1 cellular context compared by ENCODE assay signal in the genomic region with DNA sequence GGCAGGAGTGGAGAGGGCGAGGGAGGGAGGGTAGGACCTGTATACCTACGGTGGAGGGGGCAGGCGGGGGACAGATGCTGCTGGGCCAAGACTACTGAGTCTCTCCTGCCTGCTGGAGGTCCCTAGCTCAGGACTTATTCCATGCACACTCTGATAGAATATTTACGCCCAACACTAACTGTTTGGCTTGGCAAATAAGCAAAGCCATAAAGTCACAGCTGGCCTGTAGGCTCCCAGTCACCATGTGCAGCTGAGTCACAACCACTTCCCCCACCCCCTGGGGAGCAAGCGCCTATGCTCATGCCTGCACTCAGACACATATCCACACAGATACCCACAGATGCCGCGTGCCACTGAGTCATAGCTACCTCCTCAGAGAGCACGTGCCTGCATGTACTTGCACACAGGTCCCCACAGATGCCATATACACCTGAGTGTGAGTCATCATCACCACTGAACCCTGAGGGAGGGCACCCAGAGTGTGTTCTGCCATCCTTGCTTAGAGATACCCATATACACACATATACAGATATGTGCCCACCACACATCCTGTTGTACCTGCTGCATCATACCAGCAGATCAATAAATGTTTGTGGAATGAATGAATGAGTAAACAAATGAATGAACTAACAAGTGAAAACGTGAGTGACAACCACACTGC.
TF ChIP-seq lines count a peak whose summit lies in the region.

No MANE protein-coding gene starts in this region.

TF ChIP-seq in H1, 55 proteins besides CTCF, POLR2A, EP300 and RAD21 (continued from another document):
- TF ChIP-seq, protein P1, sequence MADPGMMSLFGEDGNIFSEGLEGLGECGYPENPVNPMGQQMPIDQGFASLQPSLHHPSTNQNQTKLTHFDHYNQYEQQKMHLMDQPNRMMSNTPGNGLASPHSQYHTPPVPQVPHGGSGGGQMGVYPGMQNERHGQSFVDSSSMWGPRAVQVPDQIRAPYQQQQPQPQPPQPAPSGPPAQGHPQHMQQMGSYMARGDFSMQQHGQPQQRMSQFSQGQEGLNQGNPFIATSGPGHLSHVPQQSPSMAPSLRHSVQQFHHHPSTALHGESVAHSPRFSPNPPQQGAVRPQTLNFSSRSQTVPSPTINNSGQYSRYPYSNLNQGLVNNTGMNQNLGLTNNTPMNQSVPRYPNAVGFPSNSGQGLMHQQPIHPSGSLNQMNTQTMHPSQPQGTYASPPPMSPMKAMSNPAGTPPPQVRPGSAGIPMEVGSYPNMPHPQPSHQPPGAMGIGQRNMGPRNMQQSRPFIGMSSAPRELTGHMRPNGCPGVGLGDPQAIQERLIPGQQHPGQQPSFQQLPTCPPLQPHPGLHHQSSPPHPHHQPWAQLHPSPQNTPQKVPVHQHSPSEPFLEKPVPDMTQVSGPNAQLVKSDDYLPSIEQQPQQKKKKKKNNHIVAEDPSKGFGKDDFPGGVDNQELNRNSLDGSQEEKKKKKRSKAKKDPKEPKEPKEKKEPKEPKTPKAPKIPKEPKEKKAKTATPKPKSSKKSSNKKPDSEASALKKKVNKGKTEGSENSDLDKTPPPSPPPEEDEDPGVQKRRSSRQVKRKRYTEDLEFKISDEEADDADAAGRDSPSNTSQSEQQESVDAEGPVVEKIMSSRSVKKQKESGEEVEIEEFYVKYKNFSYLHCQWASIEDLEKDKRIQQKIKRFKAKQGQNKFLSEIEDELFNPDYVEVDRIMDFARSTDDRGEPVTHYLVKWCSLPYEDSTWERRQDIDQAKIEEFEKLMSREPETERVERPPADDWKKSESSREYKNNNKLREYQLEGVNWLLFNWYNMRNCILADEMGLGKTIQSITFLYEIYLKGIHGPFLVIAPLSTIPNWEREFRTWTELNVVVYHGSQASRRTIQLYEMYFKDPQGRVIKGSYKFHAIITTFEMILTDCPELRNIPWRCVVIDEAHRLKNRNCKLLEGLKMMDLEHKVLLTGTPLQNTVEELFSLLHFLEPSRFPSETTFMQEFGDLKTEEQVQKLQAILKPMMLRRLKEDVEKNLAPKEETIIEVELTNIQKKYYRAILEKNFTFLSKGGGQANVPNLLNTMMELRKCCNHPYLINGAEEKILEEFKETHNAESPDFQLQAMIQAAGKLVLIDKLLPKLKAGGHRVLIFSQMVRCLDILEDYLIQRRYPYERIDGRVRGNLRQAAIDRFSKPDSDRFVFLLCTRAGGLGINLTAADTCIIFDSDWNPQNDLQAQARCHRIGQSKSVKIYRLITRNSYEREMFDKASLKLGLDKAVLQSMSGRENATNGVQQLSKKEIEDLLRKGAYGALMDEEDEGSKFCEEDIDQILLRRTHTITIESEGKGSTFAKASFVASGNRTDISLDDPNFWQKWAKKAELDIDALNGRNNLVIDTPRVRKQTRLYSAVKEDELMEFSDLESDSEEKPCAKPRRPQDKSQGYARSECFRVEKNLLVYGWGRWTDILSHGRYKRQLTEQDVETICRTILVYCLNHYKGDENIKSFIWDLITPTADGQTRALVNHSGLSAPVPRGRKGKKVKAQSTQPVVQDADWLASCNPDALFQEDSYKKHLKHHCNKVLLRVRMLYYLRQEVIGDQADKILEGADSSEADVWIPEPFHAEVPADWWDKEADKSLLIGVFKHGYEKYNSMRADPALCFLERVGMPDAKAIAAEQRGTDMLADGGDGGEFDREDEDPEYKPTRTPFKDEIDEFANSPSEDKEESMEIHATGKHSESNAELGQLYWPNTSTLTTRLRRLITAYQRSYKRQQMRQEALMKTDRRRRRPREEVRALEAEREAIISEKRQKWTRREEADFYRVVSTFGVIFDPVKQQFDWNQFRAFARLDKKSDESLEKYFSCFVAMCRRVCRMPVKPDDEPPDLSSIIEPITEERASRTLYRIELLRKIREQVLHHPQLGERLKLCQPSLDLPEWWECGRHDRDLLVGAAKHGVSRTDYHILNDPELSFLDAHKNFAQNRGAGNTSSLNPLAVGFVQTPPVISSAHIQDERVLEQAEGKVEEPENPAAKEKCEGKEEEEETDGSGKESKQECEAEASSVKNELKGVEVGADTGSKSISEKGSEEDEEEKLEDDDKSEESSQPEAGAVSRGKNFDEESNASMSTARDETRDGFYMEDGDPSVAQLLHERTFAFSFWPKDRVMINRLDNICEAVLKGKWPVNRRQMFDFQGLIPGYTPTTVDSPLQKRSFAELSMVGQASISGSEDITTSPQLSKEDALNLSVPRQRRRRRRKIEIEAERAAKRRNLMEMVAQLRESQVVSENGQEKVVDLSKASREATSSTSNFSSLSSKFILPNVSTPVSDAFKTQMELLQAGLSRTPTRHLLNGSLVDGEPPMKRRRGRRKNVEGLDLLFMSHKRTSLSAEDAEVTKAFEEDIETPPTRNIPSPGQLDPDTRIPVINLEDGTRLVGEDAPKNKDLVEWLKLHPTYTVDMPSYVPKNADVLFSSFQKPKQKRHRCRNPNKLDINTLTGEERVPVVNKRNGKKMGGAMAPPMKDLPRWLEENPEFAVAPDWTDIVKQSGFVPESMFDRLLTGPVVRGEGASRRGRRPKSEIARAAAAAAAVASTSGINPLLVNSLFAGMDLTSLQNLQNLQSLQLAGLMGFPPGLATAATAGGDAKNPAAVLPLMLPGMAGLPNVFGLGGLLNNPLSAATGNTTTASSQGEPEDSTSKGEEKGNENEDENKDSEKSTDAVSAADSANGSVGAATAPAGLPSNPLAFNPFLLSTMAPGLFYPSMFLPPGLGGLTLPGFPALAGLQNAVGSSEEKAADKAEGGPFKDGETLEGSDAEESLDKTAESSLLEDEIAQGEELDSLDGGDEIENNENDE (IDR thresholded peaks at IDR 0.05; ENCODE audit: insufficient replicate concordance, low read length) = no peak
- TF ChIP-seq ASH2L (IDR thresholded peaks at IDR 0.05; ENCODE audit: low read length) = no peak
- TF ChIP-seq POLR2AphosphoS5 (IDR thresholded peaks at IDR 0.05; ENCODE audit: low read depth, low read length) = no peak
- TF ChIP-seq CHD1 (IDR thresholded peaks at IDR 0.05; ENCODE audit: low read depth, low read length) = no peak
- no peak for TF ChIP-seq CBX5 (IDR thresholded peaks at IDR 0.05; ENCODE audit: low read depth, low read length)
- no peak for TF ChIP-seq ZNF274 (IDR thresholded peaks at IDR 0.05; ENCODE audit: borderline replicate concordance, extremely low read depth, low read length)
- TF ChIP-seq CBX8 (IDR thresholded peaks at IDR 0.05; ENCODE audit: borderline replicate concordance, low read depth, low read length) = no peak
TF ChIP-seq in H1: peak in this region for 0.
